12 cellular contexts compared by ENCODE assay signal in genomic region chr14:75431011-75431410, GRCh38. TPM values are rescaled to one million over a fixed set of nuclear protein-coding genes. Genes with fewer than 3 reads are reported as not detected.
A peak's percentile ranks its signal among the peaks of the same experiment; 100 is the strongest.
DNase-seq lines count a peak whose midpoint lies in the region; ATAC-seq and TF ChIP-seq lines count a peak whose summit lies in the region.
"Had no signal": no experiment of that assay in that cellular context is flagged by ENCODE, and none has a peak within 500 bp of the region (broad histone marks: within the 10 kb centered on the region; RNA-seq: fewer than 3 reads in every experiment).

No MANE protein-coding gene starts in this region.

- no peaks in the 10 kb centered on the region for H3K9me3 Mint-ChIP-seq in neural crest cell
- H3K9me3 Mint-ChIP-seq in type B pancreatic cell: peaks cover 4% of the 10 kb centered on the region
- H3K9me3 Mint-ChIP-seq: naive thymus-derived CD8-positive, alpha-beta T cell; T-helper 1 cell treated with Interleukin-12 subunit alpha and Interleukin-12 subunit beta and Interleukin-4 antibody, amounts not matched to agents 30 μg/mL and 1 μg/mL, for 36 hours had no signal

- DNase-seq in heart left ventricle (no peak), Right ventricle myocardium inferior (ENCODE audit: missing footprints) (no peak), coronary artery (ENCODE audit: low spot score) (no peak), neural crest cell (ENCODE audit: low read depth, low spot score) (no peak), type B pancreatic cell (ENCODE audit: extremely low spot score, unreplicated experiment) (no peak)
- no peak for DNase-seq in activated CD8-positive, alpha-beta memory T cell treated with anti-CD3 and anti-CD28 coated beads, Interleukin-2, amount 50 U/mL, for 4 hours
- DNase-seq: activated CD4-positive, alpha-beta T cell treated with anti-CD3 and anti-CD28 coated beads for 4 hours; naive thymus-derived CD8-positive, alpha-beta T cell; NCI-H2227 treated with DMSO at 0.1 percent for 48 hours had no signal

- no peaks in the 10 kb centered on the region for H3K27me3 ChIP-seq in heart left ventricle

- peaks cover 0 to 47% (median 41%) of the 10 kb centered on the region in 9 donors for H3K36me3 ChIP-seq in heart left ventricle

- H3K36me3 Mint-ChIP-seq in neural crest cell (ENCODE audit: low read depth) (no peaks in the 10 kb centered on the region), type B pancreatic cell (peaks cover 21% of the 10 kb centered on the region)
- H3K36me3 Mint-ChIP-seq: naive thymus-derived CD8-positive, alpha-beta T cell had no signal

- intact Hi-C loops in heart left ventricle (cut with DNase I) (loop anchor here in 4 of 10 donors (2.0 to 10.0 kb wide), 4 partner anchors 54 to 124 kb away; no protein-coding TSS in a partner anchor), Right ventricle myocardium inferior (cut with DNase I) (no loop called here)

- peaks cover 4 to 67% (median 47%) of the 10 kb centered on the region in 12 donors for H3K4me1 ChIP-seq in heart left ventricle

- H3K27ac Mint-ChIP-seq in neural crest cell (ENCODE audit: unreplicated experiment) (no peak overlapping the region), type B pancreatic cell (peak overlapping the region; percentile 52)
- H3K27ac Mint-ChIP-seq: T-helper 1 cell treated with Interleukin-12 subunit alpha and Interleukin-12 subunit beta and Interleukin-4 antibody, amounts not matched to agents 30 μg/mL and 1 μg/mL, for 36 hours had no signal

- TF ChIP-seq CTCF in heart left ventricle (IDR thresholded peaks at IDR 0.05) (no peak), coronary artery (IDR thresholded peaks at IDR 0.05) (no peak), neural crest cell (conservative IDR thresholded peaks at IDR 0.05) (no peak), type B pancreatic cell (conservative IDR thresholded peaks at IDR 0.05) (no peak)

- H3K27ac ChIP-seq in heart left ventricle (peak overlapping the region in 9 of 12 donors; percentile 7 to 90 (median 48)), coronary artery (no peak overlapping the region)

- 41 to 74% (median 54%) methylated on average over 5 to 6 of the region's 6 CpGs for WGBS in heart left ventricle, 4 donors

- no peak for TF ChIP-seq POLR2A in heart left ventricle (IDR thresholded peaks at IDR 0.05)

- H3K4me1 Mint-ChIP-seq in neural crest cell: peaks cover 3% of the 10 kb centered on the region
- H3K4me1 Mint-ChIP-seq in type B pancreatic cell (ENCODE audit: unreplicated experiment): peaks cover 59% of the 10 kb centered on the region

- ATAC-seq in heart left ventricle (no peak), Right ventricle myocardium inferior (no peak), HG02798 (IDR thresholded peaks at IDR 0.05; ENCODE audit: poor library complexity, unreplicated experiment) (no peak), HG02610 (IDR thresholded peaks at IDR 0.05; ENCODE audit: unreplicated experiment) (no peak)
- ATAC-seq: naive thymus-derived CD8-positive, alpha-beta T cell had no signal

- H3K27me3 Mint-ChIP-seq in neural crest cell (ENCODE audit: low read depth) (peaks cover 30% of the 10 kb centered on the region), type B pancreatic cell (no peaks in the 10 kb centered on the region)

- H3K4me3 ChIP-seq in heart left ventricle (peak overlapping the region in 6 of 12 donors; percentile 24 to 96 (median 86)), coronary artery (peak overlapping the region; percentile 89)

- H3K4me3 Mint-ChIP-seq in neural crest cell (peak overlapping the region; percentile 87), type B pancreatic cell (peak overlapping the region; percentile 83)
- H3K4me3 Mint-ChIP-seq: naive thymus-derived CD8-positive, alpha-beta T cell; T-helper 1 cell treated with Interleukin-12 subunit alpha and Interleukin-12 subunit beta and Interleukin-4 antibody, amounts not matched to agents 30 μg/mL and 1 μg/mL, for 36 hours had no signal

- no peaks in the 10 kb centered on the region for H3K9me3 ChIP-seq in heart left ventricle

RNA-seq across cellular contexts. Expression of gene JDP2, which starts 3.2 kb away (rescaled TPM):
- total RNA-seq in heart left ventricle (10 to 100 TPM; 12.2 to 72.6 (median 28.1) TPM), Right ventricle myocardium inferior (27.2 TPM), neural crest cell (2.6 and 4.7 TPM in 2 replicates), type B pancreatic cell (ENCODE audit: low replicate concordance) (31.3 and 78.6 TPM in 2 replicates)
- 10 to 100 TPM; 14.9 to 46.0 TPM for polyA plus RNA-seq in heart left ventricle
- polyA plus RNA-seq: naive thymus-derived CD8-positive, alpha-beta T cell had no signal

Comparison
In these comparisons a context has a peak if more than half of its experiments do, and no peak if none do; other contexts are left out.
1. H3K27ac ChIP-seq: peak in heart left ventricle (9 of 12); none in coronary artery (0 of 2).